Comparison of ENCODE assay signal across 8 cellular contexts in the genomic region with DNA sequence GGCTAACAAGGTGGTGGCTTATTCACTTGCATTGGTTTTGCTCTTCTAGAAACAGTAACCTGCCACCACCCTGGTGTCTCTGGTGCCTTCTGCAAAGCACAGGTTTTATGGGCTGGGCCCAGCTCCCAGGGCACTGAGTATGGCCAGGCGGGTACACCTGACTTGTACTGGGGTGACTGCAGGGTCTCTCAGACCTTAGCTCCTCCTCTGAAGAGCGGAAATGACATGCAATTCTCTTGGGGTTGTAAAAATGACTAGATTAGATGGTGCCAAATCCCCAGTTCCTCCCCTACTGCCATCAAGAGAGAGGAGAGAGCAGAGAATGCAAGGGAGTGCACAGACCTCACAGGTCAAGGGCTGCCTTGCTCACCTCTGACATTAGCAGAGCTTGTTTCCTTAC. TPM values are rescaled to one million over a fixed set of nuclear protein-coding genes. Genes with fewer than 3 reads are reported as not detected.
DNase-seq lines count a peak whose midpoint lies in the region; ATAC-seq, FAIRE-seq and TF ChIP-seq lines count a peak whose summit lies in the region.

No MANE protein-coding gene starts in this region.

- H4K20me1 ChIP-seq in Karpas-422 (ENCODE audit: insufficient read depth, low read depth, low read length), result 0 out of 2 replicates have a peak, but pooled peaks cover 5% of the 10 kb centered on the region
- H4K20me1 ChIP-seq in GM12878 (ENCODE audit: control insufficient read depth, insufficient read depth), result no peaks in the 10 kb centered on the region
- H4K20me1 ChIP-seq in neural progenitor cell (ENCODE audit: low read depth), result no peaks in the 10 kb centered on the region

- no peak for TF ChIP-seq EP300 in GM12878 (IDR thresholded peaks at IDR 0.05; ENCODE audit: borderline replicate concordance in 1 of 2, control insufficient read depth in 1 of 2, low read depth in 2 of 2, low read length in 2 of 2)

- TF ChIP-seq CTCF in GM12878 (IDR thresholded peaks at IDR 0.05 in 2 of 3, conservative IDR thresholded peaks at IDR 0.05 in 1 of 3; ENCODE audit: control insufficient read depth in 2 of 3, extremely low read depth in 1 of 3, insufficient read depth in 1 of 3, low read depth in 3 of 3, low read length in 3 of 3) (no peak), neural progenitor cell (IDR thresholded peaks at IDR 0.05) (no peak)

- peaks cover 6% of the 10 kb centered on the region for H3K36me3 Mint-ChIP-seq in neural progenitor cell

- no peak for TF ChIP-seq RAD21 in GM12878 (IDR thresholded peaks at IDR 0.05; ENCODE audit: insufficient read depth, low read depth, low read length)

- peak overlapping the region; percentile 16; the same call in 1 of the 2 replicates for H3K4me3 ChIP-seq in GM08714 (ENCODE audit: low read length)
- H3K4me3 ChIP-seq in Karpas-422 (ENCODE audit: low read length), result no peak overlapping the region
- H3K4me3 ChIP-seq in GM12878, result no peak overlapping the region
- no peak overlapping the region for H3K4me3 ChIP-seq in neural progenitor cell

- BruUV-seq in GM12878 (replicated peaks; lab: Mats Ljungman, UMichigan), result no TSS peak

- no peaks in the 10 kb centered on the region for H3K27me3 Mint-ChIP-seq in neural progenitor cell (ENCODE audit: insufficient read depth, low read depth)

- no peak for FAIRE-seq in GM12878 (lab: Jason Lieb, UNC)

- no peak overlapping the region for H3K4me3 Mint-ChIP-seq in neural progenitor cell

- WGBS in GM12878 (ENCODE audit: insufficient coverage, insufficient replicate concordance, low lambda C conversion rate, missing lambda C conversion rate), result 66% methylated on average over 2 of the region's 2 CpGs

- peaks cover 3% of the 10 kb centered on the region for H3K9me3 Mint-ChIP-seq in neural progenitor cell

- H2AFZ ChIP-seq in Karpas-422 (ENCODE audit: low read length), result no peak overlapping the region
- H2AFZ ChIP-seq in GM12878 (ENCODE audit: control insufficient read depth, low read depth, low read length), result no peak overlapping the region
- H2AFZ ChIP-seq in neural progenitor cell (replicated peaks), result no peak overlapping the region

- no peaks in the 10 kb centered on the region for H3K27me3 ChIP-seq in Karpas-422 (ENCODE audit: low read length)
- H3K27me3 ChIP-seq in GM12878 (replicated peaks in 1 of 2; ENCODE audit: control insufficient read depth in 2 of 2, insufficient read depth in 2 of 2, low read length in 1 of 2), result no peaks in the 10 kb centered on the region
- no peaks in the 10 kb centered on the region for H3K27me3 ChIP-seq in neural progenitor cell

- CTCF ChIA-PET in GM12878 (lab: Yijun Ruan, JAX), result interaction anchor here (1.1 to 3.2 kb wide), 2 partner anchors 8 to 14 kb away, joined by 3 to 12 read pairs; a partner anchor contains a TSS

- H3K9ac ChIP-seq in Karpas-422 (ENCODE audit: low read length), result peak overlapping the region; percentile 25; the same call in 1 of the 2 replicates
- no peak overlapping the region for H3K9ac ChIP-seq in GM12878 (ENCODE audit: control insufficient read depth, insufficient read depth, low read length)
- no peak overlapping the region for H3K9ac ChIP-seq in neural progenitor cell

- ATAC-seq in GM12878 (peak; percentile 7), GM18498 (IDR thresholded peaks at IDR 0.05; ENCODE audit: unreplicated experiment) (no peak)

- H3K79me2 ChIP-seq in Karpas-422 (ENCODE audit: low read length), result peaks cover 97% of the 10 kb centered on the region
- H3K79me2 ChIP-seq in GM12878 (ENCODE audit: control insufficient read depth, insufficient read depth, low read length), result peaks cover 31% of the 10 kb centered on the region
- H3K79me2 ChIP-seq in neural progenitor cell (ENCODE audit: low read depth), result peaks cover 91% of the 10 kb centered on the region

- no peaks in the 10 kb centered on the region for H3K9me3 ChIP-seq in Karpas-422 (ENCODE audit: low read length)
- H3K9me3 ChIP-seq in GM12878 (replicated peaks; ENCODE audit: control insufficient read depth, insufficient read depth, low read length), result no peaks in the 10 kb centered on the region
- H3K9me3 ChIP-seq in neural progenitor cell (ENCODE audit: low read depth), result no peaks in the 10 kb centered on the region

- H3K4me1 ChIP-seq in Karpas-422 (ENCODE audit: low read length) (peaks cover 86% of the 10 kb centered on the region), GM12878 (ENCODE audit: control insufficient read depth, insufficient read depth, low read length) (peaks cover 6% of the 10 kb centered on the region; the same call in 1 of the 2 replicates), neural progenitor cell (peaks cover 40% of the 10 kb centered on the region)

- no peaks in the 10 kb centered on the region for H3K9me2 ChIP-seq in Karpas-422 (replicated peaks; ENCODE audit: insufficient read depth, low read length)

- H3K36me3 ChIP-seq in Karpas-422 (ENCODE audit: insufficient read depth, low read length) (0 out of 2 replicates have a peak, but pooled peaks cover 2% of the 10 kb centered on the region), GM12878 (ENCODE audit: control insufficient read depth in 2 of 2, insufficient read depth in 2 of 2, low read length in 1 of 2) (no peaks in the 10 kb centered on the region; a peak in 1 of 4 replicates), neural progenitor cell (no peaks in the 10 kb centered on the region)

- RAD21 ChIA-PET in GM12878 (lab: Charles Lee; ENCODE audit: unreplicated experiment), result no interaction called here

- H3K4me1 Mint-ChIP-seq in neural progenitor cell, result peaks cover 40% of the 10 kb centered on the region

- SMC1A ChIA-PET in GM12878 (lab: Charles Lee; ENCODE audit: uncharacterized antibody, unreplicated experiment), result interaction anchor here (0.8 kb wide), 1 partner anchor 9 kb away, joined by 3 read pairs; no protein-coding TSS in a partner anchor

- in situ Hi-C loops in GM12878 (cut with MboI), result no loop called here

- H3K27ac ChIP-seq in Karpas-422 (ENCODE audit: low read length) (peak overlapping the region; percentile 51), GM12878 (ENCODE audit: control insufficient read depth, insufficient read depth) (no peak overlapping the region), neural progenitor cell (peak overlapping the region; percentile 39)

- DNase-seq in Karpas-422 (peak; percentile 74), GM12878 (ENCODE audit: low read depth, low spot score) (no peak), neural progenitor cell (ENCODE audit: low spot score) (no peak), hippocampal formation (lab: John Stamatoyannopoulos, UW) (no peak), NCI-H1694 (lab: John Stamatoyannopoulos, UW) (no peak), head of caudate nucleus (no peak)

- intact Hi-C loops in GM12878 (cut with micrococcal nuclease; ENCODE audit: unreplicated experiment) (no loop called here), head of caudate nucleus (cut with DNase I) (no loop called here)

- TF ChIP-seq POLR2A in GM12878 (IDR thresholded peaks at IDR 0.05; ENCODE audit: low read depth, low read length), result no peak; the same call in 1 of the 2 replicates

- POLR2A ChIA-PET in GM12878 (lab: Charles Lee), result interaction anchor here (1.0 to 1.4 kb wide), 2 partner anchors 12 to 28 kb away, joined by 3 read pairs; no protein-coding TSS in a partner anchor

- peaks cover 15% of the 10 kb centered on the region for H3F3A ChIP-seq in neural progenitor cell (ENCODE audit: low read depth)

- H3K27ac Mint-ChIP-seq in neural progenitor cell, result no peak overlapping the region

- H3K4me2 ChIP-seq in Karpas-422 (ENCODE audit: low read depth, low read length, poor library complexity, severe bottlenecking) (peak overlapping the region; percentile 36), GM12878 (ENCODE audit: control insufficient read depth, insufficient read depth) (no peak overlapping the region), neural progenitor cell (peak overlapping the region; percentile 25)

RNA-seq across cellular contexts. Expression of a gene that starts 14.7 kb away (rescaled TPM):
- total RNA-seq in Karpas-422 (2014; rRNA removed; shearing (Covaris generic); ENCODE audit: low replicate concordance), result 216 and 242 TPM in 2 replicates
- 113 and 114 TPM in 2 replicates for total RNA-seq in GM12878 (2013; cell fraction: nucleolus; rRNA removed)
- total RNA-seq in GM12878 (2014; rRNA removed), result 33.0 and 36.3 TPM in 2 replicates
- total RNA-seq in GM12878 (2014; rRNA removed; fragmentation: Illumina TruSeq; extraction: Trizol), result 25.3 and 26.6 TPM in 2 replicates
- 24.7 and 25.8 TPM in 2 replicates for total RNA-seq in GM12878 (2021)
- polyA plus RNA-seq in GM12878 (2011; ENCODE audit: low read depth), result 14.5 TPM
- 44.6 and 53.2 TPM in 2 replicates for polyA plus RNA-seq in GM12878 (2011; rRNA removed)
- polyA plus RNA-seq in GM12878 (2011; cell fraction: cytosol; rRNA removed), result 32.6 and 32.8 TPM in 2 replicates
- polyA plus RNA-seq in GM12878 (2011; cell fraction: nucleus; rRNA removed), result 45.8 and 49.1 TPM in 2 replicates
- polyA plus RNA-seq in GM12878 (2012), result 18.7 and 24.3 TPM in 2 replicates
- 22.7 and 23.8 TPM in 2 replicates for polyA plus RNA-seq in GM12878 (2014; fragmentation: Illumina TruSeq; extraction: Trizol)
- 1 to 10 TPM; 1.9 to 3.2 TPM for polyA plus RNA-seq in GM12878 (2014; fragmentation: Nextera tagmentation; extraction: Ambion mirVana)
- polyA plus RNA-seq in GM12878 (2014; rRNA removed), result 19.1 and 20.1 TPM in 2 replicates
- polyA plus RNA-seq in GM12878 (2016; fragmentation: Nextera tagmentation; extraction: Ambion mirVana), result 10 to 100 TPM in 1 of 2 experiments, 1 to 10 TPM in 1; 2.8 to 19.7 TPM
- 50.8 and 59.8 TPM in 2 replicates for polyA minus RNA-seq in GM12878 (2011; rRNA and poly(A)+ RNA removed)
- 30.4 and 30.6 TPM in 2 replicates for polyA minus RNA-seq in GM12878 (2011; cell fraction: cytosol; rRNA and poly(A)+ RNA removed)
- 23.1 and 31.4 TPM in 2 replicates for polyA minus RNA-seq in GM12878 (2011; cell fraction: nucleus; rRNA and poly(A)+ RNA removed)
- 33.4 and 39.3 TPM in 2 replicates for total RNA-seq in neural progenitor cell (ENCODE audit: low replicate concordance)

RNA-seq across cellular contexts. Expression of a gene that starts 41.7 kb away (rescaled TPM):
- total RNA-seq in Karpas-422 (2014; rRNA removed; shearing (Covaris generic); ENCODE audit: low replicate concordance), result 15.9 and 40.0 TPM in 2 replicates
- total RNA-seq in GM12878 (2013; cell fraction: nucleolus; rRNA removed), result 52.9 and 56.0 TPM in 2 replicates
- total RNA-seq in GM12878 (2014; rRNA removed), result 5.7 and 6.7 TPM in 2 replicates
- 4.6 and 5.8 TPM in 2 replicates for total RNA-seq in GM12878 (2014; rRNA removed; fragmentation: Illumina TruSeq; extraction: Trizol)
- total RNA-seq in GM12878 (2021), result 6.1 and 8.4 TPM in 2 replicates
- 4.0 TPM for polyA plus RNA-seq in GM12878 (2011; ENCODE audit: low read depth)
- 6.8 and 9.1 TPM in 2 replicates for polyA plus RNA-seq in GM12878 (2011; rRNA removed)
- 10.4 and 11.9 TPM in 2 replicates for polyA plus RNA-seq in GM12878 (2011; cell fraction: cytosol; rRNA removed)
- polyA plus RNA-seq in GM12878 (2011; cell fraction: nucleus; rRNA removed), result 36.4 and 38.5 TPM in 2 replicates
- polyA plus RNA-seq in GM12878 (2012), result 7.2 and 7.9 TPM in 2 replicates
- 8.2 and 10.7 TPM in 2 replicates for polyA plus RNA-seq in GM12878 (2014; fragmentation: Illumina TruSeq; extraction: Trizol)
- polyA plus RNA-seq in GM12878 (2014; fragmentation: Nextera tagmentation; extraction: Ambion mirVana), result 1 to 10 TPM in 1 of 2 experiments, under 1 TPM in 1; 0.42 to 1.4 TPM
- 11.4 and 16.3 TPM in 2 replicates for polyA plus RNA-seq in GM12878 (2014; rRNA removed)
- 1 to 10 TPM; 9.6 to 9.9 TPM for polyA plus RNA-seq in GM12878 (2016; fragmentation: Nextera tagmentation; extraction: Ambion mirVana)
- 4.9 and 7.1 TPM in 2 replicates for polyA minus RNA-seq in GM12878 (2011; rRNA and poly(A)+ RNA removed)
- 2.9 and 4.2 TPM in 2 replicates for polyA minus RNA-seq in GM12878 (2011; cell fraction: cytosol; rRNA and poly(A)+ RNA removed)
- 6.4 and 9.6 TPM in 2 replicates for polyA minus RNA-seq in GM12878 (2011; cell fraction: nucleus; rRNA and poly(A)+ RNA removed)
- 12.9 and 15.8 TPM in 2 replicates for total RNA-seq in neural progenitor cell (ENCODE audit: low replicate concordance)
